16 cellular contexts compared by ENCODE assay signal in genomic region chr13:112638919-112639318, GRCh38.
"Had no signal": no experiment of that assay in that cellular context is flagged by ENCODE, and none has a peak within 500 bp of the region (broad histone marks: within the 10 kb centered on the region; RNA-seq: fewer than 3 reads in every experiment).

No MANE protein-coding gene starts in this region.

- H3K9me3 ChIP-seq: left lung, thyroid gland had no signal

- H3K27ac ChIP-seq: dorsolateral prefrontal cortex, left lung, thyroid gland, VCaP had no signal

- DNase-seq: activated CD4-positive, alpha-beta memory T cell treated with anti-CD3 and anti-CD28 coated beads for 36 hours; activated naive CD4-positive, alpha-beta T cell treated with anti-CD3 and anti-CD28 coated beads, Interleukin-2, amount 10 ng/mL, durations not matched to agents 7 days and 5 days; activated T-cell treated with anti-CD3 and anti-CD28 coated beads, Interleukin-2, amount 50 U/mL, for 24 hours; left lung; mesendoderm; nucleus accumbens; retina; stimulated activated CD4-positive, alpha-beta T cell treated with anti-CD3 and anti-CD28 coated beads, Interleukin-15, amount 100 ng/mL, for 24 hours; stimulated activated CD4-positive, alpha-beta T cell treated with anti-CD3 and anti-CD28 coated beads, Interleukin-4, amount 100 ng/mL, for 1 hour; stimulated activated naive B cell treated with anti-CD40 and anti-IgM and Interleukin-4, amounts not matched to agents 10 μg/mL and 1 μg/mL and 100 μg/mL, for 72 hours; T-cell; thyroid gland had no signal

- H3K4me3 ChIP-seq: dorsolateral prefrontal cortex, left lung, thyroid gland had no signal

- FAIRE-seq: islet of Langerhans had no signal

- H3K27me3 ChIP-seq: thyroid gland had no signal

- ATAC-seq: left lung; natural killer cell treated with Interleukin-12 subunit alpha and Interleukin-12 subunit beta and Interleukin-15 and Interleukin-18, amount 100 ng/mL, for 72 hours; stimulated activated naive B cell treated with anti-CD40 and anti-IgM and Interleukin-4, amounts not matched to agents 10 μg/mL and 1 μg/mL and 100 μg/mL, for 72 hours; T-cell had no signal

- H3K36me3 ChIP-seq: left lung, thyroid gland had no signal
